ENCODE assay signal across 15 cellular contexts in genomic region chr17:31428111-31428510, GRCh38.
"Had no signal": no experiment of that assay in that cellular context is flagged by ENCODE, and none has a peak within 500 bp of the region (broad histone marks: within the 10 kb centered on the region; RNA-seq: fewer than 3 reads in every experiment).

No MANE protein-coding gene starts in this region.

- H3K36me3 Mint-ChIP-seq: immature natural killer cell, type B pancreatic cell had no signal

- H3K4me3 ChIP-seq: ascending aorta, colonic mucosa, SK-N-MC had no signal

- H3K4me1 ChIP-seq: ascending aorta, colonic mucosa had no signal

- H3K27me3 ChIP-seq: ascending aorta, colonic mucosa had no signal

- H3K4me3 Mint-ChIP-seq: activated CD4-positive, alpha-beta T cell treated with anti-CD3 and anti-CD28 coated beads, Interleukin-2, amount 10 ng/mL, durations not matched to agents 7 days and 5 days; activated naive CD4-positive, alpha-beta T cell treated with anti-CD3 and anti-CD28 coated beads for 36 hours; activated naive CD8-positive, alpha-beta T cell treated with anti-CD3 and anti-CD28 coated beads, Interleukin-2, amount 50 U/mL, for 24 hours; immature natural killer cell; naive thymus-derived CD8-positive, alpha-beta T cell; stimulated activated naive CD8-positive, alpha-beta T cell treated with anti-CD3 and anti-CD28 coated beads, Interleukin-15, Interleukin-2, amounts not matched to agents 100 ng/mL and 50 ng/mL, for 24 hours; type B pancreatic cell had no signal

- H3K27ac Mint-ChIP-seq: activated CD4-positive, alpha-beta T cell treated with anti-CD3 and anti-CD28 coated beads, Interleukin-2, amount 10 ng/mL, durations not matched to agents 7 days and 5 days; activated naive CD4-positive, alpha-beta T cell treated with anti-CD3 and anti-CD28 coated beads for 36 hours; activated naive CD8-positive, alpha-beta T cell treated with anti-CD3 and anti-CD28 coated beads, Interleukin-2, amount 50 U/mL, for 24 hours; immature natural killer cell; stimulated activated naive CD8-positive, alpha-beta T cell treated with anti-CD3 and anti-CD28 coated beads, Interleukin-15, Interleukin-2, amounts not matched to agents 100 ng/mL and 50 ng/mL, for 24 hours; type B pancreatic cell had no signal

- H3K9me3 Mint-ChIP-seq: activated naive CD8-positive, alpha-beta T cell treated with anti-CD3 and anti-CD28 coated beads, Interleukin-2, amount 50 U/mL, for 24 hours; type B pancreatic cell had no signal

- H3K27ac ChIP-seq: ascending aorta, colonic mucosa, SK-N-MC had no signal

- H3K36me3 ChIP-seq: ascending aorta, colonic mucosa had no signal

- H3K9me3 ChIP-seq: ascending aorta, colonic mucosa had no signal

- DNase-seq: activated CD4-positive, alpha-beta T cell treated with anti-CD3 and anti-CD28 coated beads, Interleukin-2, amount 10 ng/mL, durations not matched to agents 7 days and 5 days; activated naive CD4-positive, alpha-beta T cell treated with anti-CD3 and anti-CD28 coated beads for 36 hours; activated naive CD8-positive, alpha-beta T cell treated with anti-CD3 and anti-CD28 coated beads, Interleukin-2, amount 50 U/mL, for 24 hours; colonic mucosa; effector CD4-positive, alpha-beta T cell; foreskin fibroblast; glutamatergic neuron; immature natural killer cell; mammary epithelial cell; naive thymus-derived CD8-positive, alpha-beta T cell; small intestine had no signal

- ATAC-seq: activated naive CD8-positive, alpha-beta T cell treated with anti-CD3 and anti-CD28 coated beads, Interleukin-2, amount 50 U/mL, for 24 hours; naive thymus-derived CD8-positive, alpha-beta T cell had no signal
